ENCODE assay signal across 14 cellular contexts in genomic region chr21:14526816-14527689, GRCh38. TPM values are rescaled to one million over a fixed set of nuclear protein-coding genes. Genes with fewer than 3 reads are reported as not detected.
DNase-seq lines count a peak whose midpoint lies in the region; ATAC-seq lines count a peak whose summit lies in the region.
"Had no signal": no experiment of that assay in that cellular context is flagged by ENCODE, and none has a peak within 500 bp of the region (broad histone marks: within the 10 kb centered on the region; RNA-seq: fewer than 3 reads in every experiment).

No MANE protein-coding gene starts in this region.

- intact Hi-C loops in dendritic cell treated with granulocyte-macrophage colony-stimulating factor and Interleukin-4, amounts not matched to agents 40 ng/mL and 50 ng/mL, for 4 days (cut with micrococcal nuclease): no loop called here

- no peaks in the 10 kb centered on the region for H3K4me1 ChIP-seq in urinary bladder (ENCODE audit: insufficient read depth)

- no peaks in the 10 kb centered on the region for H3K27me3 Mint-ChIP-seq in stimulated activated naive CD8-positive, alpha-beta T cell treated with anti-CD3 and anti-CD28 coated beads, Interleukin-15, Interleukin-2, amounts not matched to agents 100 ng/mL and 50 ng/mL, for 24 hours
- H3K27me3 Mint-ChIP-seq in dendritic cell treated with granulocyte-macrophage colony-stimulating factor and Interleukin-4, amounts not matched to agents 40 ng/mL and 50 ng/mL, for 4 days: no peaks in the 10 kb centered on the region

- peak overlapping the region; percentile 23 for H3K27ac ChIP-seq in urinary bladder (ENCODE audit: low read depth)
- H3K27ac ChIP-seq: coronary artery had no signal

- no peak for DNase-seq in stimulated activated naive CD8-positive, alpha-beta T cell treated with anti-CD3 and anti-CD28 coated beads, Interleukin-15, Interleukin-2, amounts not matched to agents 100 U/mL and 50 U/mL, for 24 hours
- peak; percentile 80 for DNase-seq in OCI-M1 (lab: John Stamatoyannopoulos, UW)
- DNase-seq in left lobe of liver (ENCODE audit: low spot score): no peak
- DNase-seq in NCI-H1436 (lab: John Stamatoyannopoulos, UW): no peak
- DNase-seq: H7, islet precursor cell, NCI-H2107, small intestine had no signal

- H3K36me3 ChIP-seq in urinary bladder (ENCODE audit: insufficient read depth): no peaks in the 10 kb centered on the region

- H3K9me3 Mint-ChIP-seq in stimulated activated naive CD8-positive, alpha-beta T cell treated with anti-CD3 and anti-CD28 coated beads, Interleukin-15, Interleukin-2, amounts not matched to agents 100 ng/mL and 50 ng/mL, for 24 hours: peaks cover 4% of the 10 kb centered on the region
- H3K9me3 Mint-ChIP-seq in dendritic cell treated with granulocyte-macrophage colony-stimulating factor and Interleukin-4, amounts not matched to agents 40 ng/mL and 50 ng/mL, for 4 days: no peaks in the 10 kb centered on the region

- peaks cover 93% of the 10 kb centered on the region for H3K4me1 Mint-ChIP-seq in stimulated activated naive CD8-positive, alpha-beta T cell treated with anti-CD3 and anti-CD28 coated beads, Interleukin-15, Interleukin-2, amounts not matched to agents 100 ng/mL and 50 ng/mL, for 24 hours (ENCODE audit: low read depth)
- peaks cover 43% of the 10 kb centered on the region for H3K4me1 Mint-ChIP-seq in dendritic cell treated with granulocyte-macrophage colony-stimulating factor and Interleukin-4, amounts not matched to agents 40 ng/mL and 50 ng/mL, for 4 days (ENCODE audit: low read depth)

- H3K27ac Mint-ChIP-seq in stimulated activated naive CD8-positive, alpha-beta T cell treated with anti-CD3 and anti-CD28 coated beads, Interleukin-15, Interleukin-2, amounts not matched to agents 100 ng/mL and 50 ng/mL, for 24 hours: peak overlapping the region; percentile 96
- H3K27ac Mint-ChIP-seq in dendritic cell treated with granulocyte-macrophage colony-stimulating factor and Interleukin-4, amounts not matched to agents 40 ng/mL and 50 ng/mL, for 4 days: peak overlapping the region; percentile 77

- peak overlapping the region; percentile 76 for H3K4me3 Mint-ChIP-seq in stimulated activated naive CD8-positive, alpha-beta T cell treated with anti-CD3 and anti-CD28 coated beads, Interleukin-15, Interleukin-2, amounts not matched to agents 100 ng/mL and 50 ng/mL, for 24 hours
- peak overlapping the region; percentile 34 for H3K4me3 Mint-ChIP-seq in dendritic cell treated with granulocyte-macrophage colony-stimulating factor and Interleukin-4, amounts not matched to agents 40 ng/mL and 50 ng/mL, for 4 days

- ATAC-seq in stimulated activated naive CD8-positive, alpha-beta T cell treated with anti-CD3 and anti-CD28 coated beads, Interleukin-15, Interleukin-2, amounts not matched to agents 100 U/mL and 50 U/mL, for 24 hours: no peak
- ATAC-seq in left lobe of liver (no peak), HG02884 (IDR thresholded peaks at IDR 0.05; ENCODE audit: unreplicated experiment) (no peak)

- peaks cover 25% of the 10 kb centered on the region for H3K36me3 Mint-ChIP-seq in stimulated activated naive CD8-positive, alpha-beta T cell treated with anti-CD3 and anti-CD28 coated beads, Interleukin-15, Interleukin-2, amounts not matched to agents 100 ng/mL and 50 ng/mL, for 24 hours (ENCODE audit: low read depth)
- peaks cover 27% of the 10 kb centered on the region for H3K36me3 Mint-ChIP-seq in dendritic cell treated with granulocyte-macrophage colony-stimulating factor and Interleukin-4, amounts not matched to agents 40 ng/mL and 50 ng/mL, for 4 days (ENCODE audit: low read depth)

- H3K4me3 ChIP-seq in urinary bladder (ENCODE audit: low read depth, low read length): no peak overlapping the region
- H3K4me3 ChIP-seq: coronary artery had no signal

- WGBS in urinary bladder: 32% methylated on average over 10 of the region's 10 CpGs

RNA-seq across cellular contexts. Expression of gene SAMSN1, which starts 19.1 kb away (rescaled TPM):
- 16.2 TPM for total RNA-seq in urinary bladder
- 11.3 TPM for polyA plus RNA-seq in urinary bladder
- 1.6 TPM for total RNA-seq in left lobe of liver
- polyA plus RNA-seq: BJ had no signal
